12 cellular contexts compared by ENCODE assay signal in genomic region chr17:76544123-76544915, GRCh38. TPM values are rescaled to one million over a fixed set of nuclear protein-coding genes. Genes with fewer than 3 reads are reported as not detected.
DNase-seq lines count a peak whose midpoint lies in the region; ATAC-seq and TF ChIP-seq lines count a peak whose summit lies in the region.
"Had no signal": no experiment of that assay in that cellular context is flagged by ENCODE, and none has a peak within 500 bp of the region (broad histone marks: within the 10 kb centered on the region; RNA-seq: fewer than 3 reads in every experiment).

No MANE protein-coding gene starts in this region.

- no peaks in the 10 kb centered on the region; the same call in 1 of the 2 replicates for H3K36me3 Mint-ChIP-seq in WTC11

- 53% methylated on average over 21 of the region's 26 CpGs for WGBS in hepatocyte (ENCODE audit: low lambda C conversion rate, missing lambda C conversion rate)

- peaks cover 33% of the 10 kb centered on the region for H3K4me1 Mint-ChIP-seq in WTC11

- CTCF ChIA-PET in WTC11 (lab: Charles Lee), result interaction anchor here (0.6 to 5.4 kb wide), 9 partner anchors 8 to 178 kb away, joined by 3 to 81 read pairs (median 7); no protein-coding TSS in a partner anchor

- no peak overlapping the region for H3K27ac Mint-ChIP-seq in WTC11

- H3K4me1 ChIP-seq in hepatocyte (ENCODE audit: insufficient read depth), result peaks cover 54% of the 10 kb centered on the region

- no peaks in the 10 kb centered on the region for H3K9me3 ChIP-seq in hepatocyte (ENCODE audit: low read depth)

- H4K20me1 ChIP-seq in hepatocyte (ENCODE audit: insufficient read depth, poor library complexity, severe bottlenecking), result no peaks in the 10 kb centered on the region

- peak overlapping the region; percentile 66 for H3K4me2 ChIP-seq in hepatocyte

- DNase-seq in LNCaP clone FGC (ENCODE audit: low read depth), result peak; percentile 53
- peak in 40 of 58 donors; percentile 33 to 83 (median 63) for DNase-seq in anterior cingulate cortex (lab: John Stamatoyannopoulos, UW)
- DNase-seq in hepatocyte (ENCODE audit: low spot score), result peak; percentile 51
- peak; percentile 70 for DNase-seq in retina
- no peak for DNase-seq in WTC11 (ENCODE audit: low spot score)
- DNase-seq in GM20000 (ENCODE audit: low spot score), result no peak
- no peak for DNase-seq in NCI-H2196 (lab: John Stamatoyannopoulos, UW; ENCODE audit: unreplicated experiment)
- DNase-seq: activated CD4-positive, alpha-beta T cell treated with anti-CD3 and anti-CD28 coated beads, Interleukin-2, amount 50 U/mL, for 48 hours; DMS79 treated with DMSO at 0.1 percent for 48 hours; KG1; stimulated activated CD8-positive, alpha-beta memory T cell treated with anti-CD3 and anti-CD28 coated beads, Interleukin-4, amount 100 ng/mL, for 48 hours had no signal

- POLR2A ChIA-PET in WTC11 (lab: Charles Lee), result interaction anchor here (0.6 to 1.4 kb wide), 2 partner anchors 14 to 44 kb away, joined by 3 to 4 read pairs; no protein-coding TSS in a partner anchor

- peak overlapping the region; percentile 60 for H3K27ac ChIP-seq in hepatocyte

- no peak overlapping the region for H3K4me3 Mint-ChIP-seq in WTC11

- no peaks in the 10 kb centered on the region for H3K79me2 ChIP-seq in hepatocyte

- H3K4me3 ChIP-seq in LNCaP clone FGC (ENCODE audit: low read depth, low read length), result no peak overlapping the region
- no peak overlapping the region for H3K4me3 ChIP-seq in hepatocyte

- H2AFZ ChIP-seq in hepatocyte, result no peak overlapping the region

- ATAC-seq in WTC11 (no peak), HG02588 (IDR thresholded peaks at IDR 0.05; ENCODE audit: unreplicated experiment) (no peak)

- H3K9me2 ChIP-seq in hepatocyte (replicated peaks; ENCODE audit: insufficient read depth), result no peaks in the 10 kb centered on the region

- H3K27me3 Mint-ChIP-seq in WTC11 (ENCODE audit: low read depth), result peaks cover 14% of the 10 kb centered on the region

- H3K27me3 ChIP-seq in hepatocyte, result peaks cover 2% of the 10 kb centered on the region

- H3K9me3 Mint-ChIP-seq in WTC11, result no peaks in the 10 kb centered on the region

- TF ChIP-seq CTCF in LNCaP clone FGC (IDR thresholded peaks at IDR 0.05; ENCODE audit: control insufficient read depth, extremely low read depth, insufficient read depth), result no peak
- no peak for TF ChIP-seq CTCF in hepatocyte (IDR thresholded peaks at IDR 0.05; ENCODE audit: poor library complexity)
- TF ChIP-seq CTCF in WTC11 (IDR thresholded peaks at IDR 0.05), result no peak
- no peak for TF ChIP-seq CTCF in GM20000 (IDR thresholded peaks at IDR 0.05; ENCODE audit: extremely low read depth, missing control alignments)

- H3K36me3 ChIP-seq in hepatocyte (replicated peaks; ENCODE audit: insufficient read depth, low read depth), result no peaks in the 10 kb centered on the region

TF ChIP-seq in WTC11, 78 proteins besides CTCF, POLR2A, EP300 and RAD21:
- TF ChIP-seq GABPB1 (CRISPR knock-in tag; IDR thresholded peaks at IDR 0.05) (no peak), ERG (CRISPR knock-in tag; IDR thresholded peaks at IDR 0.05) (no peak), ZNF121 (CRISPR knock-in tag; IDR thresholded peaks at IDR 0.05) (no peak), CREM (CRISPR knock-in tag; IDR thresholded peaks at IDR 0.05) (no peak), NFATC4 (CRISPR knock-in tag; IDR thresholded peaks at IDR 0.05) (no peak), AFF4 (CRISPR knock-in tag; IDR thresholded peaks at IDR 0.05; ENCODE audit: borderline replicate concordance) (no peak)

RNA-seq across cellular contexts. Expression of gene PRCD, which starts 4.5 kb away (rescaled TPM):
- total RNA-seq in hepatocyte, result 2.0 and 2.7 TPM in 2 replicates
- 10.2 and 11.6 TPM in 2 replicates for polyA plus RNA-seq in hepatocyte
- 2.7 to 4.5 TPM (median 4.0 TPM) in 3 replicates for total RNA-seq in WTC11 (2021)

RNA-seq across cellular contexts. Expression of gene CYGB, which starts 6.8 kb away (rescaled TPM):
- 7.8 and 15.5 TPM in 2 replicates for total RNA-seq in hepatocyte
- polyA plus RNA-seq in hepatocyte, result 13.8 and 19.2 TPM in 2 replicates
- total RNA-seq in WTC11 (2021), result 3.6 to 5.3 TPM (median 5.1 TPM) in 3 replicates

RNA-seq across cellular contexts. Expression of gene ST6GALNAC2, which starts 41.3 kb away (rescaled TPM):
- total RNA-seq in hepatocyte (1.4 and 2.3 TPM in 2 replicates), WTC11 (2021) (0.30 TPM in 1 of 3 replicates, not detected in the others)
- polyA plus RNA-seq in hepatocyte, result 1.8 and 2.8 TPM in 2 replicates

RNA-seq across cellular contexts. Expression of gene RHBDF2, which starts 43.1 kb away (rescaled TPM):
- 4.9 and 5.5 TPM in 2 replicates for total RNA-seq in hepatocyte
- 11.0 and 11.7 TPM in 2 replicates for polyA plus RNA-seq in hepatocyte
- total RNA-seq in WTC11 (2021), result 28.6 to 33.0 TPM (median 31.5 TPM) in 3 replicates

Comparison
In these comparisons a context has a peak if more than half of its experiments do, and no peak if none do; other contexts are left out.
1. DNase-seq: peak in LNCaP clone FGC (single experiment), anterior cingulate cortex (40 of 58), hepatocyte (single experiment) and retina (single experiment); none in WTC11 (single experiment), GM20000 (single experiment) and NCI-H2196 (single experiment).